In genomic region chr10:73460897-73461296, GRCh38 we compare ENCODE assay signal across 17 cellular contexts. TPM values are rescaled to one million over a fixed set of nuclear protein-coding genes. Genes with fewer than 3 reads are reported as not detected.
A peak's percentile ranks its signal among the peaks of the same experiment; 100 is the strongest.
DNase-seq lines count a peak whose midpoint lies in the region; ATAC-seq, FAIRE-seq and TF ChIP-seq lines count a peak whose summit lies in the region.
"Had no signal": no experiment of that assay in that cellular context is flagged by ENCODE, and none has a peak within 500 bp of the region (broad histone marks: within the 10 kb centered on the region; RNA-seq: fewer than 3 reads in every experiment).

No MANE protein-coding gene starts in this region.

- intact Hi-C loops in IMR-90 (cut with micrococcal nuclease) = no loop called here
- intact Hi-C loops in K562 (cut with micrococcal nuclease) = no loop called here
- intact Hi-C loops in psoas muscle (cut with DNase I) = no loop called here

- no peak overlapping the region for H3K14ac ChIP-seq in IMR-90 (replicated peaks; ENCODE audit: low read depth, low read length)

- no CpG with 5 or more reads among the region's 4 CpGs for WGBS in IMR-90 (ENCODE audit: extremely low coverage in 2 of 2, insufficient read length in 1 of 2), 2 experiments
- 81% methylated on average over 4 of the region's 4 CpGs for WGBS in K562 (ENCODE audit: insufficient coverage, low coverage, missing lambda C conversion rate)
- 89 to 98% (median 96%) methylated on average over 4 of the region's 4 CpGs for whole genome bisulfite sequencing in psoas muscle, 3 donors

- H3K4me2 ChIP-seq in IMR-90 (ENCODE audit: low read depth, low read length) (no peak overlapping the region), K562 (ENCODE audit: insufficient read depth, low read length) (no peak overlapping the region)

- H3K56ac ChIP-seq in IMR-90 (ENCODE audit: extremely low read depth, insufficient read depth, low read length) = no peak overlapping the region

- H3K23ac ChIP-seq in IMR-90 (ENCODE audit: low read depth, low read length) = no peak overlapping the region

- H2BK20ac ChIP-seq in IMR-90 (ENCODE audit: low read depth, low read length) = no peak overlapping the region

- POLR2A ChIA-PET in IMR-90 (lab: Charles Lee; ENCODE audit: unreplicated experiment) (no interaction called here), K562 (lab: Yijun Ruan, JAX) (interaction anchor here (0.8 to 1.1 kb wide), 3 partner anchors 8 to 34 kb away, joined by 3 to 4 read pairs (median 3); no protein-coding TSS in a partner anchor)

- H3K79me1 ChIP-seq in IMR-90 (ENCODE audit: low read depth in 1 of 2, low read length in 2 of 2) = peaks cover 0 to 4% of the 10 kb centered on the region in 2 experiments; a peak in 2 of 4 replicates

- no peak overlapping the region for H2BK120ac ChIP-seq in IMR-90 (ENCODE audit: low read depth, low read length)

- no peak overlapping the region for H3K27ac ChIP-seq in IMR-90 (ENCODE audit: insufficient read depth, low read length)
- H3K27ac ChIP-seq in K562 (ENCODE audit: extremely low read depth, low read depth, low read length) = no peak overlapping the region
- H3K27ac ChIP-seq in psoas muscle = peak overlapping the region; percentile 3
- H3K27ac ChIP-seq: C4-2B had no signal

- H4K91ac ChIP-seq in IMR-90 (ENCODE audit: insufficient read depth, low read depth, low read length) = no peak overlapping the region

- no peak for FAIRE-seq in K562 (lab: Jason Lieb, UNC)
- FAIRE-seq: D721Med, H1 had no signal

- H2BK15ac ChIP-seq in IMR-90 (ENCODE audit: low read depth, low read length) = no peak overlapping the region

- no peak for TF ChIP-seq CTCF in IMR-90 (conservative IDR thresholded peaks at IDR 0.05; ENCODE audit: low read depth, low read length)
- TF ChIP-seq CTCF in K562 (IDR thresholded peaks at IDR 0.05 in 2 of 3, conservative IDR thresholded peaks at IDR 0.05 in 1 of 3; ENCODE audit: insufficient read depth in 2 of 3, low read depth in 1 of 3, low read length in 3 of 3) = no peak
- no peak for TF ChIP-seq CTCF in psoas muscle (IDR thresholded peaks at IDR 0.05)

- TF ChIP-seq POLR2A in IMR-90 (IDR thresholded peaks at IDR 0.05; ENCODE audit: low read depth, low read length) (no peak), K562 (conservative IDR thresholded peaks at IDR 0.05) (no peak)

- H3K18ac ChIP-seq in IMR-90 (ENCODE audit: low read depth, low read length) = no peak overlapping the region

- no peaks in the 10 kb centered on the region for H3K9me3 ChIP-seq in IMR-90 (ENCODE audit: control insufficient read depth, insufficient read depth, low read length)
- H3K9me3 ChIP-seq in K562 (replicated peaks; ENCODE audit: control insufficient read depth, insufficient read depth, low read depth, low read length) = no peaks in the 10 kb centered on the region
- H3K9me3 ChIP-seq in psoas muscle = no peaks in the 10 kb centered on the region
- H3K9me3 ChIP-seq: Caco-2 had no signal

- peaks cover 15% of the 10 kb centered on the region for H3K36me3 ChIP-seq in IMR-90 (ENCODE audit: control insufficient read depth, insufficient read depth, low read length)
- H3K36me3 ChIP-seq in K562 (ENCODE audit: control insufficient read depth, insufficient read depth, low read length) = peaks cover 8% of the 10 kb centered on the region; the same call in 2 of the 3 replicates
- peaks cover 0 to 33% of the 10 kb centered on the region in 2 donors for H3K36me3 ChIP-seq in psoas muscle (ENCODE audit: insufficient read depth in 1 of 2, low read depth in 1 of 2)

- H3K36me3 Mint-ChIP-seq in activated T-cell treated with anti-CD3 and anti-CD28 coated beads, Interleukin-2, amount 50 U/mL, for 24 hours (ENCODE audit: low read depth) = peaks cover 60% of the 10 kb centered on the region

- H3K4ac ChIP-seq in IMR-90 (ENCODE audit: low read depth, low read length) = no peak overlapping the region

- H4K8ac ChIP-seq in IMR-90 (ENCODE audit: low read depth in 2 of 2, low read length in 2 of 2) = no peak overlapping the region

- H3K4me1 Mint-ChIP-seq in activated T-cell treated with anti-CD3 and anti-CD28 coated beads, Interleukin-2, amount 50 U/mL, for 24 hours (ENCODE audit: low read depth) = no peaks in the 10 kb centered on the region

- H3K9ac ChIP-seq in IMR-90 (ENCODE audit: low read depth, low read length) (no peak overlapping the region), K562 (ENCODE audit: insufficient read depth in 1 of 2, low read depth in 2 of 2, low read length in 2 of 2) (no peak overlapping the region)

- H4K5ac ChIP-seq in IMR-90 (ENCODE audit: low read depth, low read length) = no peak overlapping the region

- H3K9me1 ChIP-seq in IMR-90 (ENCODE audit: insufficient read depth, low read length) (no peaks in the 10 kb centered on the region), K562 (ENCODE audit: control insufficient read depth, insufficient read depth, low read length) (no peaks in the 10 kb centered on the region)

- H3K27ac Mint-ChIP-seq in activated T-cell treated with anti-CD3 and anti-CD28 coated beads, Interleukin-2, amount 50 U/mL, for 24 hours = peak overlapping the region; percentile 7
- H3K27ac Mint-ChIP-seq: CD4-positive, alpha-beta T cell had no signal

- no peak for TF ChIP-seq EP300 in K562 (IDR thresholded peaks at IDR 0.05; ENCODE audit: low read length)

- no peaks in the 10 kb centered on the region for H3K27me3 Mint-ChIP-seq in activated T-cell treated with anti-CD3 and anti-CD28 coated beads, Interleukin-2, amount 50 U/mL, for 24 hours
- H3K27me3 Mint-ChIP-seq: CD4-positive, alpha-beta T cell had no signal

- H4K20me1 ChIP-seq in IMR-90 (ENCODE audit: insufficient read depth, low read length) (no peaks in the 10 kb centered on the region), K562 (replicated peaks; ENCODE audit: control insufficient read depth, insufficient read depth, low read length) (no peaks in the 10 kb centered on the region)

- H3K27me3 ChIP-seq in IMR-90 (ENCODE audit: control insufficient read depth, insufficient read depth, low read length) (no peaks in the 10 kb centered on the region), K562 (ENCODE audit: control insufficient read depth in 2 of 2, insufficient read depth in 2 of 2, low read length in 2 of 2) (no peaks in the 10 kb centered on the region), psoas muscle (ENCODE audit: insufficient read depth in 3 of 3, low read length in 2 of 3) (no peaks in the 10 kb centered on the region)

- peaks cover 6% of the 10 kb centered on the region for H3K4me1 ChIP-seq in IMR-90 (ENCODE audit: control insufficient read depth, insufficient read depth, low read length)
- peaks cover 7 to 23% of the 10 kb centered on the region in 2 experiments; a peak in 4 of 5 replicates for H3K4me1 ChIP-seq in K562 (replicated peaks in 1 of 2; ENCODE audit: control insufficient read depth in 2 of 2, insufficient read depth in 2 of 2, low read length in 2 of 2)
- H3K4me1 ChIP-seq in psoas muscle = peaks cover 14% of the 10 kb centered on the region
- H3K4me1 ChIP-seq: Caco-2 had no signal

- in situ Hi-C loops in IMR-90 (cut with MboI; ENCODE audit: low sequenced_read_pairs) = no loop called here
- in situ Hi-C loops in K562 (cut with MboI) = no loop called here

- BruUV-seq in IMR-90 (replicated peaks; lab: Mats Ljungman, UMichigan) (no TSS peak), K562 (replicated peaks; lab: Mats Ljungman, UMichigan) (no TSS peak)

- TF ChIP-seq RAD21 in IMR-90 (IDR thresholded peaks at IDR 0.05; ENCODE audit: low read length) (no peak), K562 (CRISPR knock-in tag; conservative IDR thresholded peaks at IDR 0.05 in 1 of 2, IDR thresholded peaks at IDR 0.05 in 1 of 2) (no peak)

- no peaks in the 10 kb centered on the region for H3K9me3 Mint-ChIP-seq in activated T-cell treated with anti-CD3 and anti-CD28 coated beads, Interleukin-2, amount 50 U/mL, for 24 hours
- H3K9me3 Mint-ChIP-seq: CD4-positive, alpha-beta T cell; H9 had no signal

- CTCF ChIA-PET in IMR-90 (lab: Yijun Ruan, JAX) (no interaction called here), K562 (lab: Yijun Ruan, JAX; ENCODE audit: low intra/inter-chr PET ratio) (no interaction called here)

- H3K4me3 ChIP-seq in IMR-90 (ENCODE audit: insufficient read depth, low read depth, low read length) = no peak overlapping the region
- no peak overlapping the region for H3K4me3 ChIP-seq in K562
- H3K4me3 ChIP-seq in psoas muscle = no peak overlapping the region

- no peak overlapping the region for H2BK5ac ChIP-seq in IMR-90 (ENCODE audit: low read depth, low read length, poor library complexity, severe bottlenecking)

- H2AK5ac ChIP-seq in IMR-90 (ENCODE audit: low read depth, low read length) = no peak overlapping the region

- no peak overlapping the region for H2AFZ ChIP-seq in IMR-90 (replicated peaks; ENCODE audit: low read length, poor library complexity)
- no peak overlapping the region for H2AFZ ChIP-seq in K562 (ENCODE audit: low read depth, low read length)

- H2AK9ac ChIP-seq in IMR-90 (replicated peaks; ENCODE audit: low read depth, low read length, poor library complexity) = peak overlapping the region; percentile 10

- dilution Hi-C loops in IMR-90 (cut with HindIII; ENCODE audit: low sequenced_read_pairs, unreplicated experiment) = no loop called here

- DNase-seq in activated T-cell treated with anti-CD3 and anti-CD28 coated beads, Interleukin-2, amount 50 U/mL, for 24 hours = no peak
- DNase-seq in activated T-cell treated with anti-CD3 and anti-CD28 coated beads, Interleukin-2, amount 50 U/mL, for 1 hour = no peak
- DNase-seq in IMR-90 = no peak
- DNase-seq in K562 (ENCODE audit: extremely low read depth in 1 of 4, low spot score in 3 of 4) = no peak
- no peak for DNase-seq in psoas muscle
- no peak for DNase-seq in AG08396 (ENCODE audit: low spot score)
- DNase-seq: 8988T; AML-193; Caco-2; CD4-positive, alpha-beta T cell; GDM1; H9 had no signal

- no peak overlapping the region for H3K4me3 Mint-ChIP-seq in activated T-cell treated with anti-CD3 and anti-CD28 coated beads, Interleukin-2, amount 50 U/mL, for 24 hours
- H3K4me3 Mint-ChIP-seq: CD4-positive, alpha-beta T cell; H9 had no signal

- ATAC-seq in IMR-90 (ENCODE audit: low read depth) (no peak), K562 (no peak), psoas muscle (no peak), GM18498 (IDR thresholded peaks at IDR 0.05; ENCODE audit: unreplicated experiment) (no peak), GM21390 (IDR thresholded peaks at IDR 0.05; ENCODE audit: unreplicated experiment) (no peak)

- H3K79me2 ChIP-seq in K562 (ENCODE audit: control insufficient read depth, insufficient read depth, low read length) = no peaks in the 10 kb centered on the region

RNA-seq across cellular contexts. Expression of gene MSS51, which starts 27.5 kb away (rescaled TPM):
- total RNA-seq in IMR-90 (2012; rRNA removed) (1.1 TPM in 2 replicates), K562 (2014; rRNA removed) (0.77 and 0.90 TPM in 2 replicates), K562 (2014; rRNA removed; fragmentation: Illumina TruSeq; extraction: Trizol) (0.89 and 1.3 TPM in 2 replicates), K562 (2015; rRNA removed; fragmentation: Illumina TruSeq; extraction: Trizol) (1.2 TPM in 2 replicates), K562 (2021) (1.1 and 1.3 TPM in 2 replicates), psoas muscle (100 to 1,000 TPM in 2 of 4 donors, 10 to 100 TPM in 2; 17.0 to 253 (median 80.5) TPM)
- polyA plus RNA-seq in IMR-90 (2012; rRNA removed) (1.3 and 1.8 TPM in 2 replicates), K562 (2011; rRNA removed) (1.8 and 2.6 TPM in 2 replicates), K562 (2014; fragmentation: Illumina TruSeq; extraction: Trizol) (0.71 and 1.1 TPM in 2 replicates), K562 (2014; fragmentation: Nextera tagmentation; extraction: Ambion mirVana) (under 1 TPM; 0.28 to 0.49 TPM), K562 (2014; rRNA removed) (1.2 and 1.5 TPM in 2 replicates), psoas muscle (1 to 10 TPM; 2.0 to 8.9 (median 7.3) TPM)
- polyA plus RNA-seq in IMR-90 (2012; cell fraction: cytosol; rRNA removed) = 0.23 and 0.36 TPM in 2 replicates
- 11.9 and 17.0 TPM in 2 replicates for polyA plus RNA-seq in IMR-90 (2012; cell fraction: nucleus; rRNA removed; ENCODE audit: low replicate concordance)
- 15.0 and 16.0 TPM in 2 replicates for total RNA-seq in K562 (2011; cell fraction: chromatin; rRNA removed; ENCODE audit: low replicate concordance)
- total RNA-seq in K562 (2011; cell fraction: nucleolus; rRNA removed) = 6.0 and 6.4 TPM in 2 replicates
- 9.8 and 12.7 TPM in 2 replicates for total RNA-seq in K562 (2011; cell fraction: nucleoplasm; rRNA removed)
- polyA plus RNA-seq in K562 (2011; cell fraction: cytosol; rRNA removed) = 0.75 and 2.0 TPM in 2 replicates
- polyA plus RNA-seq in K562 (2011; cell fraction: nucleus; rRNA removed) = 8.3 and 11.0 TPM in 2 replicates
- polyA plus RNA-seq in K562 (2012) = 0.57 and 1.9 TPM in 2 replicates
- 1.3 and 2.5 TPM in 2 replicates for polyA minus RNA-seq in K562 (2011; rRNA and poly(A)+ RNA removed)
- 0.76 and 1.5 TPM in 2 replicates for polyA minus RNA-seq in K562 (2011; cell fraction: cytosol; rRNA and poly(A)+ RNA removed)
- 2.6 and 5.2 TPM in 2 replicates for polyA minus RNA-seq in K562 (2011; cell fraction: nucleus; rRNA and poly(A)+ RNA removed)

RNA-seq across cellular contexts. Expression of gene PPP3CB, which starts 34.9 kb away (rescaled TPM):
- 22.9 and 40.0 TPM in 2 replicates for total RNA-seq in IMR-90 (2012; rRNA removed)
- 26.4 and 36.4 TPM in 2 replicates for polyA plus RNA-seq in IMR-90 (2012; rRNA removed)
- polyA plus RNA-seq in IMR-90 (2012; cell fraction: cytosol; rRNA removed) = 9.5 and 34.7 TPM in 2 replicates
- polyA plus RNA-seq in IMR-90 (2012; cell fraction: nucleus; rRNA removed; ENCODE audit: low replicate concordance) = 7.7 and 38.3 TPM in 2 replicates
- total RNA-seq in K562 (2011; cell fraction: chromatin; rRNA removed; ENCODE audit: low replicate concordance) = 22.8 and 74.5 TPM in 2 replicates
- total RNA-seq in K562 (2011; cell fraction: nucleolus; rRNA removed) = 9.8 and 11.8 TPM in 2 replicates
- total RNA-seq in K562 (2011; cell fraction: nucleoplasm; rRNA removed) = 41.5 and 73.1 TPM in 2 replicates
- total RNA-seq in K562 (2014; rRNA removed) = 9.6 and 9.9 TPM in 2 replicates
- total RNA-seq in K562 (2014; rRNA removed; fragmentation: Illumina TruSeq; extraction: Trizol) = 19.0 and 20.1 TPM in 2 replicates
- 15.6 and 16.0 TPM in 2 replicates for total RNA-seq in K562 (2015; rRNA removed; fragmentation: Illumina TruSeq; extraction: Trizol)
- total RNA-seq in K562 (2021) = 25.6 and 26.8 TPM in 2 replicates
- 11.9 and 17.8 TPM in 2 replicates for polyA plus RNA-seq in K562 (2011; rRNA removed)
- polyA plus RNA-seq in K562 (2011; cell fraction: cytosol; rRNA removed) = 3.3 and 7.5 TPM in 2 replicates
- polyA plus RNA-seq in K562 (2011; cell fraction: nucleus; rRNA removed) = 15.8 and 21.7 TPM in 2 replicates
- polyA plus RNA-seq in K562 (2012) = 23.3 and 34.6 TPM in 2 replicates
- polyA plus RNA-seq in K562 (2014; fragmentation: Illumina TruSeq; extraction: Trizol) = 22.6 and 27.6 TPM in 2 replicates
- polyA plus RNA-seq in K562 (2014; fragmentation: Nextera tagmentation; extraction: Ambion mirVana) = 10 to 100 TPM; 10.8 to 13.7 TPM
- polyA plus RNA-seq in K562 (2014; rRNA removed) = 18.1 and 19.4 TPM in 2 replicates
- polyA minus RNA-seq in K562 (2011; rRNA and poly(A)+ RNA removed) = 16.5 and 19.1 TPM in 2 replicates
- 13.5 and 15.8 TPM in 2 replicates for polyA minus RNA-seq in K562 (2011; cell fraction: cytosol; rRNA and poly(A)+ RNA removed)
- polyA minus RNA-seq in K562 (2011; cell fraction: nucleus; rRNA and poly(A)+ RNA removed) = 9.8 and 16.8 TPM in 2 replicates
- 100 to 1,000 TPM in 3 of 4 donors, 10 to 100 TPM in 1; 92.3 to 177 (median 138) TPM for total RNA-seq in psoas muscle
- polyA plus RNA-seq in psoas muscle = 100 to 1,000 TPM in 1 of 3 donors, 10 to 100 TPM in 2; 52.2 to 162 (median 94.2) TPM

RNA-seq across cellular contexts. Expression of gene ANXA7, which starts 47.0 kb away (rescaled TPM):
- total RNA-seq in IMR-90 (2012; rRNA removed) (102 and 120 TPM in 2 replicates), K562 (2014; rRNA removed) (79.8 and 81.6 TPM in 2 replicates), K562 (2014; rRNA removed; fragmentation: Illumina TruSeq; extraction: Trizol) (137 and 145 TPM in 2 replicates), K562 (2015; rRNA removed; fragmentation: Illumina TruSeq; extraction: Trizol) (109 and 118 TPM in 2 replicates), K562 (2021) (157 and 158 TPM in 2 replicates), psoas muscle (100 to 1,000 TPM; 134 to 205 (median 161) TPM)
- polyA plus RNA-seq in IMR-90 (2012; rRNA removed) (77.2 and 77.4 TPM in 2 replicates), K562 (2011; rRNA removed) (130 TPM in 2 replicates), K562 (2014; fragmentation: Illumina TruSeq; extraction: Trizol) (133 and 150 TPM in 2 replicates), K562 (2014; fragmentation: Nextera tagmentation; extraction: Ambion mirVana) (100 to 1,000 TPM in 1 of 2 experiments, 10 to 100 TPM in 1; 86.4 to 122 TPM), K562 (2014; rRNA removed) (97.1 and 107 TPM in 2 replicates), psoas muscle (100 to 1,000 TPM in 1 of 3 donors, 10 to 100 TPM in 2; 69.0 to 166 (median 99.1) TPM)
- 29.6 and 35.2 TPM in 2 replicates for polyA plus RNA-seq in IMR-90 (2012; cell fraction: cytosol; rRNA removed)
- polyA plus RNA-seq in IMR-90 (2012; cell fraction: nucleus; rRNA removed; ENCODE audit: low replicate concordance) = 24.3 and 30.7 TPM in 2 replicates
- total RNA-seq in K562 (2011; cell fraction: chromatin; rRNA removed; ENCODE audit: low replicate concordance) = 64.3 and 71.3 TPM in 2 replicates
- total RNA-seq in K562 (2011; cell fraction: nucleolus; rRNA removed) = 44.9 and 47.4 TPM in 2 replicates
- 53.4 and 64.1 TPM in 2 replicates for total RNA-seq in K562 (2011; cell fraction: nucleoplasm; rRNA removed)
- polyA plus RNA-seq in K562 (2011; cell fraction: cytosol; rRNA removed) = 86.8 and 107 TPM in 2 replicates
- polyA plus RNA-seq in K562 (2011; cell fraction: nucleus; rRNA removed) = 61.5 and 74.3 TPM in 2 replicates
- polyA plus RNA-seq in K562 (2012) = 113 and 129 TPM in 2 replicates
- polyA minus RNA-seq in K562 (2011; rRNA and poly(A)+ RNA removed) = 122 and 135 TPM in 2 replicates
- 65.9 and 97.0 TPM in 2 replicates for polyA minus RNA-seq in K562 (2011; cell fraction: cytosol; rRNA and poly(A)+ RNA removed)
- polyA minus RNA-seq in K562 (2011; cell fraction: nucleus; rRNA and poly(A)+ RNA removed) = 29.2 and 41.3 TPM in 2 replicates
